Comparison of ENCODE assay signal across 11 cellular contexts in the genomic region with DNA sequence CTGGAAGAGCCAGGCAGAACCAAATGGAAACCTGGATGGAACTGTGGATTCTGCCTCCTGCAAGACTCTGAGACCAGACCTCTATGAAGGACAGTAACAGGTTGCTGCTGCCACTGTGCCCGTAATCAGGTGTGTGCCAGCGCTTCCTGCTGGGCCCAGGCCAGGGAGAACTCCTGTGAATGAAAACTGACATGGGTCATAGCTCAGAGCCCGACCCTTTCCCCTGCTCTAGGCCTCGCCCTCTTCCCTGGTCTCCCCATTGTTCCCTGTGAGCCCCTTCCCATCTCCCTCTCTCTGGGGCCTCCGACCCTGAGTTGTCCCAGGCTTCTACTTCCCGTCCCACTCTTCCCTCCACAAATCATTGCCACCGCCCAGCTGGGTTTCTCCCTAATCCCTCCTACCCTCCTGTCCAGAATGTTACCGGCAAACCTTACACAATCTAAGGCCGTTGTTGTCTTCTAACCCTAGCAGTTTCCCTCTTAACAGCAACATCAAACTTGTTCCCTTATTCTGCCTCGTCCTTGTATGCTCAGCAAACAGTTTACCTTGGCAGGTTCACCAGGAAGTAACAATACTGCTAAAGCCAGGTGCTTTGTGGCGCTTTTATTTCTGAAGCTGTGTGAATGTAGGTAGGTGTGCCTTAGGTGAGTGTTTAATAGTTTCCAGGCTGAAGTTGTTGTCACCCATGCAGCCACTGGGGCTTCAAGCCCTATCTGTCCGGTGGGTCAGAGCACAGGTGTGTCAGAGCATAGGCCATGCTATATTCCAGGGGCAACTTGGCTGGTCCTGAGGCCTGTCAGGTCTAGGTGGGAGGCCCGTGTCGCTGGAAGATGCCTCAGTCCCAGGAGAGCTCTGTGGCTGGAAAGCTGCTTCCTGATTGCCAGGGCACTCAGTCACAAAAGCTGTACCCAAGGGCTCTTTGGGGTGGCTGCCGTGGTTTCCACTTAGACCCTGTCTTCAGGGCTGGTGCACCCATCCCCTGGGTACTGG. TPM values are rescaled to one million over a fixed set of nuclear protein-coding genes. Genes with fewer than 3 reads are reported as not detected.
DNase-seq lines count a peak whose midpoint lies in the region; ATAC-seq and TF ChIP-seq lines count a peak whose summit lies in the region.
"Had no signal": no experiment of that assay in that cellular context is flagged by ENCODE, and none has a peak within 500 bp of the region (broad histone marks: within the 10 kb centered on the region; RNA-seq: fewer than 3 reads in every experiment).

No MANE protein-coding gene starts in this region.

- H3K9me3 ChIP-seq in left ventricle myocardium inferior (replicated peaks) (no peaks in the 10 kb centered on the region), OCI-LY3 (ENCODE audit: insufficient read depth, low read length) (no peaks in the 10 kb centered on the region)

- DNase-seq in cardiac septum (ENCODE audit: low spot score) (peak; percentile 69), left ventricle myocardium inferior (no peak), left lobe of liver (ENCODE audit: low spot score) (peak; percentile 66), T1000 (lab: John Stamatoyannopoulos, UW) (no peak), GM19240 (ENCODE audit: insufficient read length, low spot score) (no peak)
- DNase-seq: MM.1S; stimulated activated CD4-positive, alpha-beta T cell treated with anti-CD3 and anti-CD28 coated beads, Interleukin-2, amount 100 ng/mL, for 48 hours had no signal

- no peak overlapping the region for H3K27ac ChIP-seq in left ventricle myocardium inferior (replicated peaks)
- peak overlapping the region; percentile 94 for H3K27ac ChIP-seq in OCI-LY3 (ENCODE audit: low read length)

- intact Hi-C loops in cardiac septum (cut with DNase I) (no loop called here), left ventricle myocardium inferior (cut with micrococcal nuclease) (no loop called here)

- H3K27me3 ChIP-seq in left ventricle myocardium inferior (ENCODE audit: low read depth) (no peaks in the 10 kb centered on the region), OCI-LY3 (ENCODE audit: low read depth, low read length) (no peaks in the 10 kb centered on the region)

- no peak overlapping the region for H2AFZ ChIP-seq in OCI-LY3 (ENCODE audit: low read depth, low read length)

- H3K9ac ChIP-seq in OCI-LY3 (ENCODE audit: low read length): no peak overlapping the region

- H3K4me1 ChIP-seq in left ventricle myocardium inferior (no peaks in the 10 kb centered on the region), OCI-LY3 (ENCODE audit: low read length) (peaks cover 37% of the 10 kb centered on the region)

- TF ChIP-seq CTCF in left ventricle myocardium inferior (IDR thresholded peaks at IDR 0.05; ENCODE audit: borderline replicate concordance): no peak
- TF ChIP-seq CTCF in OCI-LY3 (IDR thresholded peaks at IDR 0.05; ENCODE audit: low read depth, low read length): no peak

- H3K4me3 ChIP-seq in left ventricle myocardium inferior (no peak overlapping the region), OCI-LY3 (ENCODE audit: low read length) (no peak overlapping the region)

- no peaks in the 10 kb centered on the region for H3K36me3 ChIP-seq in left ventricle myocardium inferior
- no peaks in the 10 kb centered on the region for H3K36me3 ChIP-seq in OCI-LY3 (replicated peaks; ENCODE audit: low read depth, low read length)

- no peaks in the 10 kb centered on the region for H3K79me2 ChIP-seq in OCI-LY3 (ENCODE audit: low read length)

- peak overlapping the region; percentile 76 for H3K4me2 ChIP-seq in OCI-LY3 (ENCODE audit: low read length)

- ATAC-seq in left lobe of liver (peak; percentile 89), HG03280 (IDR thresholded peaks at IDR 0.05; ENCODE audit: unreplicated experiment) (no peak), HG03521 (IDR thresholded peaks at IDR 0.05; ENCODE audit: unreplicated experiment) (no peak)

- no peaks in the 10 kb centered on the region for H4K20me1 ChIP-seq in OCI-LY3 (ENCODE audit: insufficient read depth, low read length)

RNA-seq across cellular contexts. Expression of a gene that starts 32.0 kb away (rescaled TPM):
- total RNA-seq in cardiac septum: not detected
- 0.16 TPM for total RNA-seq in left ventricle myocardium inferior
- 32.7 TPM for total RNA-seq in left lobe of liver
- total RNA-seq: myocyte had no signal

Comparison
In these comparisons a context has a peak if more than half of its experiments do, and no peak if none do; other contexts are left out.
1. DNase-seq: peak in cardiac septum (single experiment) and left lobe of liver (single experiment); none in left ventricle myocardium inferior (single experiment), T1000 (single experiment) and GM19240 (single experiment).
2. RNA of a gene that starts 32.0 kb away (total RNA-seq): 32.7 TPM in left lobe of liver (single experiment); 0.16 TPM in left ventricle myocardium inferior (single experiment) and not detected in cardiac septum (single experiment); every median in the first group is over 10 times any median in the second.